In genomic region chr5:72920690-72921089, GRCh38 we compare ENCODE assay signal across 9 cellular contexts. TPM values are rescaled to one million over a fixed set of nuclear protein-coding genes. Genes with fewer than 3 reads are reported as not detected.
A peak's percentile ranks its signal among the peaks of the same experiment; 100 is the strongest.
DNase-seq lines count a peak whose midpoint lies in the region; ATAC-seq and TF ChIP-seq lines count a peak whose summit lies in the region.
"Had no signal": no experiment of that assay in that cellular context is flagged by ENCODE, and none has a peak within 500 bp of the region (broad histone marks: within the 10 kb centered on the region; RNA-seq: fewer than 3 reads in every experiment).

No MANE protein-coding gene starts in this region.

- H3K4me2 ChIP-seq in Loucy (ENCODE audit: low read depth, low read length, poor library complexity, severe bottlenecking): no peak overlapping the region

- in situ Hi-C loops in astrocyte of the cerebellum (cut with HindIII; ENCODE audit: low sequenced_read_pairs): loop anchor here (25.0 kb wide), 1 partner anchor 517 kb away; the partner anchor contains the start of gene FOXD1

- H3K9me2 ChIP-seq in Loucy (replicated peaks; ENCODE audit: low read depth, low read length): no peaks in the 10 kb centered on the region

- H2AFZ ChIP-seq in Loucy (ENCODE audit: low read length): no peak overlapping the region

- no peaks in the 10 kb centered on the region for H3K79me2 ChIP-seq in Loucy (ENCODE audit: insufficient read depth, low read length)

- no peaks in the 10 kb centered on the region for H3K27me3 ChIP-seq in Loucy (ENCODE audit: insufficient read depth, low read length, poor library complexity, severe bottlenecking)
- H3K27me3 ChIP-seq in lower lobe of right lung (ENCODE audit: low read depth): no peaks in the 10 kb centered on the region

- H3K9ac ChIP-seq in Loucy (ENCODE audit: low read depth, low read length, poor library complexity, severe bottlenecking): no peak overlapping the region

- H3K9me3 ChIP-seq in Loucy (ENCODE audit: insufficient read depth, low read depth, low read length) (no peaks in the 10 kb centered on the region), lower lobe of right lung (no peaks in the 10 kb centered on the region)

- H3K4me1 ChIP-seq in Loucy (ENCODE audit: insufficient read depth, low read length, poor library complexity, severe bottlenecking) (no peaks in the 10 kb centered on the region), lower lobe of right lung (peaks cover 4% of the 10 kb centered on the region)

- intact Hi-C loops in lower lobe of right lung (cut with DNase I): no loop called here

- no peak overlapping the region for H3K27ac ChIP-seq in lower lobe of right lung

- H3K4me3 ChIP-seq in Loucy (ENCODE audit: low read length, poor library complexity, severe bottlenecking) (no peak overlapping the region), astrocyte of the cerebellum (ENCODE audit: low read depth, low read length) (no peak overlapping the region), lower lobe of right lung (no peak overlapping the region)

- TF ChIP-seq CTCF in Loucy (conservative IDR thresholded peaks at IDR 0.05; ENCODE audit: low read length) (peak; percentile 65), astrocyte of the cerebellum (IDR thresholded peaks at IDR 0.05; ENCODE audit: low read depth, low read length, missing control alignments) (no peak), lower lobe of right lung (IDR thresholded peaks at IDR 0.05) (peak; percentile 42)

- no peaks in the 10 kb centered on the region for H4K20me1 ChIP-seq in Loucy (ENCODE audit: insufficient read depth, low read length, poor library complexity, severe bottlenecking)

- no peaks in the 10 kb centered on the region for H3F3A ChIP-seq in Loucy (ENCODE audit: low read depth)

- DNase-seq in Daoy (ENCODE audit: low read depth) (peak; percentile 14), astrocyte of the cerebellum (ENCODE audit: low read depth) (peak; percentile 29), lower lobe of right lung (no peak), HuH-7.5 (ENCODE audit: low spot score) (no peak), COLO829 (ENCODE audit: low spot score) (no peak)
- DNase-seq: T-helper 1 cell had no signal

- no peaks in the 10 kb centered on the region for H3K36me3 ChIP-seq in Loucy (ENCODE audit: insufficient read depth, low read length)
- H3K36me3 ChIP-seq in lower lobe of right lung: no peaks in the 10 kb centered on the region

- ATAC-seq in lower lobe of right lung (peak; percentile 64 to 77), GM18520 (IDR thresholded peaks at IDR 0.05; ENCODE audit: unreplicated experiment) (no peak), HG02852 (IDR thresholded peaks at IDR 0.05; ENCODE audit: unreplicated experiment) (no peak)

RNA-seq across cellular contexts. Expression of gene FCHO2, which starts 35.2 kb away (rescaled TPM):
- total RNA-seq in Daoy (2014; rRNA removed; shearing (Covaris generic)): 6.0 and 8.2 TPM in 2 replicates
- total RNA-seq in lower lobe of right lung: 89.9 TPM

Comparison
In these comparisons a context has a peak if more than half of its experiments do, and no peak if none do; other contexts are left out.
1. DNase-seq: peak in Daoy (single experiment) and astrocyte of the cerebellum (single experiment); none in lower lobe of right lung (single experiment), HuH-7.5 (single experiment) and COLO829 (single experiment).
2. ATAC-seq: peak in lower lobe of right lung (2 of 2); none in GM18520 (single experiment) and HG02852 (single experiment).